ENCODE assay signal across 2 cellular contexts in genomic region chr2:168738057-168738456, GRCh38.
A peak's percentile ranks its signal among the peaks of the same experiment; 100 is the strongest.
TF ChIP-seq lines count a peak whose summit lies in the region.

No MANE protein-coding gene starts in this region.

TF ChIP-seq in endothelial cell of umbilical vein, 7 proteins besides CTCF, POLR2A, EP300 and RAD21 (continued from another document):
- TF ChIP-seq MAX (IDR thresholded peaks at IDR 0.05; ENCODE audit: insufficient read depth, insufficient read length): no peak
- peak; percentile 60 for TF ChIP-seq FOS (IDR thresholded peaks at IDR 0.05; ENCODE audit: borderline replicate concordance, insufficient read depth, low read length)
- no peak for TF ChIP-seq POLR2AphosphoS5 (IDR thresholded peaks at IDR 0.05; ENCODE audit: insufficient read depth, low read depth, low read length)

TF ChIP-seq in HepG2, 621 proteins besides CTCF, POLR2A, EP300 and RAD21 (continued from another document):
- no peak for TF ChIP-seq SKIL (CRISPR knock-in tag; IDR thresholded peaks at IDR 0.05; ENCODE audit: borderline replicate concordance)
- no peak for TF ChIP-seq HMGXB3 (CRISPR knock-in tag; IDR thresholded peaks at IDR 0.05; ENCODE audit: borderline replicate concordance)
